ENCODE assay signal across 18 cellular contexts in genomic region chr4:113739197-113739596, GRCh38. TPM values are rescaled to one million over a fixed set of nuclear protein-coding genes. Genes with fewer than 3 reads are reported as not detected.
A peak's percentile ranks its signal among the peaks of the same experiment; 100 is the strongest.
DNase-seq lines count a peak whose midpoint lies in the region; ATAC-seq, FAIRE-seq and TF ChIP-seq lines count a peak whose summit lies in the region.
"Had no signal": no experiment of that assay in that cellular context is flagged by ENCODE, and none has a peak within 500 bp of the region (broad histone marks: within the 10 kb centered on the region; RNA-seq: fewer than 3 reads in every experiment).

No MANE protein-coding gene starts in this region.

- TF ChIP-seq CTCF in heart left ventricle (IDR thresholded peaks at IDR 0.05): no peak
- no peak for TF ChIP-seq CTCF in OCI-LY7 (conservative IDR thresholded peaks at IDR 0.05; ENCODE audit: low read length)

- H3K27ac ChIP-seq in heart left ventricle (peak overlapping the region in 10 of 12 donors; percentile 4 to 47 (median 19)), OCI-LY7 (ENCODE audit: low read depth, low read length, poor library complexity, severe bottlenecking) (peak overlapping the region; percentile 3), small intestine (ENCODE audit: low read depth in 1 of 2, low read length in 1 of 2) (no peak overlapping the region)
- H3K27ac ChIP-seq: foreskin keratinocyte, pancreas, testis had no signal

- H3K9me2 ChIP-seq in OCI-LY7 (ENCODE audit: insufficient read depth, low read length): no peaks in the 10 kb centered on the region
- H3K9me2 ChIP-seq: SK-N-SH had no signal

- no peak for DNase-seq in heart left ventricle
- no peak for DNase-seq in Right ventricle myocardium superior
- peak; percentile 28 for DNase-seq in OCI-LY7 (ENCODE audit: low spot score)
- no peak for DNase-seq in frontal cortex (ENCODE audit: low spot score in 2 of 2)
- DNase-seq in stimulated activated naive CD8-positive, alpha-beta T cell treated with anti-CD3 and anti-CD28 coated beads, Interleukin-15, amount 100 ng/mL, for 72 hours: no peak
- no peak for DNase-seq in small intestine
- no peak for DNase-seq in amniotic stem cell (lab: John Stamatoyannopoulos, UW)
- no peak for DNase-seq in AG08395 (ENCODE audit: low spot score)
- DNase-seq: AML-193; foreskin keratinocyte; KG1; NCI-H1694 treated with DMSO at 0.1 percent for 48 hours; pancreas; SK-N-SH; stimulated activated CD4-positive, alpha-beta T cell treated with anti-CD3 and anti-CD28 coated beads, Interleukin-12 subunit alpha, Interleukin-12 subunit beta, amount 100 ng/mL, for 4 hours; testis had no signal

- H3K4me1 ChIP-seq in heart left ventricle (peaks cover 3 to 71% (median 41%) of the 10 kb centered on the region in 12 donors), OCI-LY7 (ENCODE audit: insufficient read depth, low read length, poor library complexity, severe bottlenecking) (peaks cover 13% of the 10 kb centered on the region), small intestine (ENCODE audit: control insufficient read depth in 2 of 2, insufficient read depth in 1 of 2, low read depth in 1 of 2, low read length in 1 of 2) (peaks cover 9% of the 10 kb centered on the region in 2 donors)
- H3K4me1 ChIP-seq: foreskin keratinocyte, testis had no signal

- no peaks in the 10 kb centered on the region for H3K9me3 ChIP-seq in heart left ventricle
- no peaks in the 10 kb centered on the region; the same call in 1 of the 2 replicates for H3K9me3 ChIP-seq in OCI-LY7 (ENCODE audit: low read length)
- H3K9me3 ChIP-seq in small intestine (ENCODE audit: control insufficient read depth, low read depth): no peaks in the 10 kb centered on the region
- H3K9me3 ChIP-seq: pancreas, SK-N-SH, testis had no signal

- H3K9me3 Mint-ChIP-seq in stimulated activated naive CD8-positive, alpha-beta T cell treated with anti-CD3 and anti-CD28 coated beads, Interleukin-15, amount 100 ng/mL, for 72 hours: no peaks in the 10 kb centered on the region

- peaks cover 92% of the 10 kb centered on the region for H3K79me2 ChIP-seq in OCI-LY7 (ENCODE audit: insufficient read depth, low read depth, low read length)

- H3K4me2 ChIP-seq in OCI-LY7 (ENCODE audit: low read length): peak overlapping the region; percentile 34
- H3K4me2 ChIP-seq: SK-N-SH had no signal

- H3K4me1 Mint-ChIP-seq in stimulated activated naive CD8-positive, alpha-beta T cell treated with anti-CD3 and anti-CD28 coated beads, Interleukin-15, amount 100 ng/mL, for 72 hours: peaks cover 38% of the 10 kb centered on the region

- no TSS peak for BruUV-seq in OCI-LY7 (replicated peaks; lab: Mats Ljungman, UMichigan)

- H3K4me3 ChIP-seq in heart left ventricle (no peak overlapping the region), OCI-LY7 (ENCODE audit: low read depth, low read length, poor library complexity, severe bottlenecking) (no peak overlapping the region), small intestine (ENCODE audit: low read depth in 1 of 2, low read length in 2 of 2) (no peak overlapping the region)
- H3K4me3 ChIP-seq: pancreas, testis had no signal

- intact Hi-C loops in heart left ventricle (cut with DNase I): loop anchor here in 1 of 10 donors (5.0 kb wide), 1 partner anchor 92 kb away; no protein-coding TSS in a partner anchor
- intact Hi-C loops in Right ventricle myocardium superior (cut with DNase I): no loop called here
- intact Hi-C loops in OCI-LY7 (cut with micrococcal nuclease; ENCODE audit: unreplicated experiment): no loop called here

- H3K27me3 Mint-ChIP-seq in stimulated activated naive CD8-positive, alpha-beta T cell treated with anti-CD3 and anti-CD28 coated beads, Interleukin-15, amount 100 ng/mL, for 72 hours: no peaks in the 10 kb centered on the region

- CTCF ChIA-PET in OCI-LY7 (lab: Charles Lee; ENCODE audit: unreplicated experiment): no interaction called here

- H3K27me3 ChIP-seq in heart left ventricle (no peaks in the 10 kb centered on the region), small intestine (ENCODE audit: control insufficient read depth in 2 of 2, insufficient read depth in 2 of 2, low read length in 2 of 2) (no peaks in the 10 kb centered on the region)
- H3K27me3 ChIP-seq: foreskin keratinocyte, pancreas, testis had no signal

- FAIRE-seq in frontal cortex (lab: Jason Lieb, UNC) (peak; percentile 8), small intestine (lab: Jason Lieb, UNC) (no peak)
- FAIRE-seq: bronchial epithelial cell had no signal

- peak overlapping the region in 1 of 2 donors; percentile 47 for H3K4me3 Mint-ChIP-seq in stimulated activated naive CD8-positive, alpha-beta T cell treated with anti-CD3 and anti-CD28 coated beads, Interleukin-15, amount 100 ng/mL, for 72 hours

- H3K36me3 ChIP-seq in heart left ventricle (peaks cover 0 to 5% (median 0%) of the 10 kb centered on the region in 9 donors), OCI-LY7 (ENCODE audit: insufficient read depth, low read length) (peaks cover 89% of the 10 kb centered on the region), small intestine (ENCODE audit: control insufficient read depth in 2 of 2, insufficient read depth in 2 of 2, low read length in 2 of 2) (no peaks in the 10 kb centered on the region)
- H3K36me3 ChIP-seq: pancreas had no signal

- no peak for TF ChIP-seq POLR2A in heart left ventricle (IDR thresholded peaks at IDR 0.05)

- no peaks in the 10 kb centered on the region for H4K20me1 ChIP-seq in OCI-LY7 (ENCODE audit: insufficient read depth, low read length)

- H2AFZ ChIP-seq in OCI-LY7 (ENCODE audit: low read length): no peak overlapping the region

- POLR2A ChIA-PET in OCI-LY7 (lab: Charles Lee): no interaction called here

- peak in 3 of 4 donors; percentile 30 to 58 (median 52) for ATAC-seq in heart left ventricle
- ATAC-seq in Right ventricle myocardium superior (ENCODE audit: poor library complexity): no peak
- ATAC-seq in stimulated activated naive CD8-positive, alpha-beta T cell treated with anti-CD3 and anti-CD28 coated beads, Interleukin-15, amount 100 ng/mL, for 72 hours: peak; percentile 50
- ATAC-seq: foreskin keratinocyte, HCT116 had no signal

- H3K27ac Mint-ChIP-seq in stimulated activated naive CD8-positive, alpha-beta T cell treated with anti-CD3 and anti-CD28 coated beads, Interleukin-15, amount 100 ng/mL, for 72 hours: peak overlapping the region in 1 of 2 donors; percentile 5

RNA-seq across cellular contexts. Expression of gene CAMK2D, which starts 22.3 kb away (rescaled TPM):
- 100 to 1,000 TPM; 167 to 294 (median 224) TPM for total RNA-seq in heart left ventricle
- 100 to 1,000 TPM in 1 of 2 donors, 10 to 100 TPM in 1; 40.9 to 106 TPM for polyA plus RNA-seq in heart left ventricle
- total RNA-seq in Right ventricle myocardium superior: 194 TPM
- total RNA-seq in OCI-LY7 (2014; rRNA removed; shearing (Covaris generic)): 109 and 120 TPM in 2 replicates
- 104 and 119 TPM in 2 replicates for total RNA-seq in OCI-LY7 (2022)
- 69.7 TPM for total RNA-seq in frontal cortex
- 10 to 100 TPM; 21.1 to 26.6 (median 21.3) TPM for polyA plus RNA-seq in small intestine

Comparison
In these comparisons a context has a peak if more than half of its experiments do, and no peak if none do; other contexts are left out.
1. H3K27ac ChIP-seq: peak in heart left ventricle (10 of 12) and OCI-LY7 (single experiment); none in small intestine (0 of 2).